Comparison of ENCODE assay signal across 21 cellular contexts in the genomic region with DNA sequence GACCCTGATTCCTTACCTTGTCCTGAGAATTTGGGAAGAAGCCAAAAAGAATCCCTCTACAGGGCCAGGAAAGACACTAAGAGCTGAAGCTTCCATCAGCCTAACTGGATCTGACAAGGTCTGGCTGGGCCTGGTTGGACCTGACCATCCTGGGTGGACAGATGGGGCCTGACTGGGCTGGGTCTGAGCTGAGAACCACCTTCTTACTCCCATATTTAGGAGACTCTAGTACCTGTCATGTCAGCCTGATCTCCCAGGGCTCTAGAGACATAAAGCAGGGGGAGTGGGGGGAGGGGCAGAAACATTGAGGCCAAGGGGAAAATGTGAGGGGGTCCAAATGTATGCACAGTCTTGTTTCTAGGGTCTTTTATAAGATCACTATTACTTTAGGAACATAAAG.
DNase-seq lines count a peak whose midpoint lies in the region; ATAC-seq and TF ChIP-seq lines count a peak whose summit lies in the region.
"Had no signal": no experiment of that assay in that cellular context is flagged by ENCODE, and none has a peak within 500 bp of the region (broad histone marks: within the 10 kb centered on the region; RNA-seq: fewer than 3 reads in every experiment).

No MANE protein-coding gene starts in this region.

- H3K9me3 Mint-ChIP-seq in GM23338, result no peaks in the 10 kb centered on the region
- H3K9me3 Mint-ChIP-seq in activated CD4-positive, alpha-beta T cell treated with anti-CD3 and anti-CD28 coated beads, Interleukin-2, amount 10 ng/mL, durations not matched to agents 7 days and 5 days, result no peaks in the 10 kb centered on the region
- H3K9me3 Mint-ChIP-seq: CD8-positive, alpha-beta T cell; HFFc6 had no signal

- H3K9me2 ChIP-seq in GM23338 (ENCODE audit: insufficient read depth), result no peaks in the 10 kb centered on the region

- H3F3A ChIP-seq in GM23338 (replicated peaks; ENCODE audit: low read depth), result no peaks in the 10 kb centered on the region

- H3K36me3 ChIP-seq in esophagus muscularis mucosa (no peaks in the 10 kb centered on the region), GM23338 (ENCODE audit: insufficient read depth) (no peaks in the 10 kb centered on the region)
- H3K36me3 ChIP-seq: BLaER1, HAP-1 had no signal

- H3K27me3 ChIP-seq in esophagus muscularis mucosa, result peaks cover 0 to 21% (median 0%) of the 10 kb centered on the region in 4 donors
- H3K27me3 ChIP-seq in GM23338 (ENCODE audit: insufficient read depth), result no peaks in the 10 kb centered on the region
- H3K27me3 ChIP-seq: BLaER1 had no signal

- intact Hi-C loops in esophagus muscularis mucosa (cut with DNase I), result no loop called here

- POLR2A ChIA-PET in activated CD4-positive, alpha-beta T cell treated with anti-CD3 and anti-CD28 coated beads, Interleukin-2, amount 10 ng/mL, durations not matched to agents 7 days and 5 days (lab: Charles Lee), result no interaction called here

- no peak for TF ChIP-seq POLR2A in esophagus muscularis mucosa (IDR thresholded peaks at IDR 0.05; ENCODE audit: low read depth)

- no peaks in the 10 kb centered on the region for H3K79me2 ChIP-seq in GM23338 (replicated peaks; ENCODE audit: insufficient read depth)

- no peak overlapping the region for H2AFZ ChIP-seq in GM23338
- H2AFZ ChIP-seq: GM23248 had no signal

- H3K4me3 Mint-ChIP-seq in GM23338, result no peak overlapping the region
- H3K4me3 Mint-ChIP-seq in activated CD4-positive, alpha-beta T cell treated with anti-CD3 and anti-CD28 coated beads, Interleukin-2, amount 10 ng/mL, durations not matched to agents 7 days and 5 days, result no peak overlapping the region
- H3K4me3 Mint-ChIP-seq: B cell; CD4-positive, CD25-positive, alpha-beta regulatory T cell; CD8-positive, alpha-beta T cell; HFFc6 had no signal

- DNase-seq in AG20443 (ENCODE audit: low spot score) (peak; percentile 3), D341Med (ENCODE audit: low spot score) (peak; percentile 6), coronary artery (ENCODE audit: low spot score) (peak; percentile 19), esophagus muscularis mucosa (ENCODE audit: extremely low spot score) (peak; percentile 82), GM23338 (ENCODE audit: low spot score) (no peak), H4 (ENCODE audit: low spot score) (no peak)
- no peak for DNase-seq in activated CD4-positive, alpha-beta T cell treated with anti-CD3 and anti-CD28 coated beads, Interleukin-2, amount 10 ng/mL, durations not matched to agents 7 days and 5 days
- DNase-seq: Caco-2; CD4-positive, CD25-positive, alpha-beta regulatory T cell; DMS 273 treated with DMSO at 0.1 percent for 48 hours; DMS79; EL; GDM1; GM23248; HFFc6 had no signal

- no peak for TF ChIP-seq CTCF in coronary artery (IDR thresholded peaks at IDR 0.05)
- no peak for TF ChIP-seq CTCF in esophagus muscularis mucosa (IDR thresholded peaks at IDR 0.05)
- TF ChIP-seq CTCF in GM23338 (conservative IDR thresholded peaks at IDR 0.05; ENCODE audit: low read depth in 2 of 2), result no peak

- CTCF ChIA-PET in activated CD4-positive, alpha-beta T cell treated with anti-CD3 and anti-CD28 coated beads, Interleukin-2, amount 10 ng/mL, durations not matched to agents 7 days and 5 days (lab: Charles Lee), result no interaction called here

- H3K4me3 ChIP-seq in coronary artery (no peak overlapping the region), esophagus muscularis mucosa (no peak overlapping the region), GM23338 (no peak overlapping the region)
- H3K4me3 ChIP-seq: BLaER1, GM23248, HAP-1 had no signal

- H3K4me1 ChIP-seq in esophagus muscularis mucosa, result no peaks in the 10 kb centered on the region
- no peaks in the 10 kb centered on the region; the same call in 1 of the 2 replicates for H3K4me1 ChIP-seq in GM23338 (ENCODE audit: insufficient read depth)
- H3K4me1 ChIP-seq: BLaER1, Caco-2, HAP-1 had no signal

- no peaks in the 10 kb centered on the region for H3K36me3 Mint-ChIP-seq in GM23338 (ENCODE audit: low read depth)
- no peaks in the 10 kb centered on the region for H3K36me3 Mint-ChIP-seq in activated CD4-positive, alpha-beta T cell treated with anti-CD3 and anti-CD28 coated beads, Interleukin-2, amount 10 ng/mL, durations not matched to agents 7 days and 5 days (ENCODE audit: low read depth)
- H3K36me3 Mint-ChIP-seq: CD4-positive, CD25-positive, alpha-beta regulatory T cell; CD8-positive, alpha-beta T cell had no signal

- peaks cover 9% of the 10 kb centered on the region for H3K4me1 Mint-ChIP-seq in GM23338
- H3K4me1 Mint-ChIP-seq in activated CD4-positive, alpha-beta T cell treated with anti-CD3 and anti-CD28 coated beads, Interleukin-2, amount 10 ng/mL, durations not matched to agents 7 days and 5 days, result no peaks in the 10 kb centered on the region
- H3K4me1 Mint-ChIP-seq: B cell; CD4-positive, CD25-positive, alpha-beta regulatory T cell had no signal

- H3K4me2 ChIP-seq in GM23338, result no peak overlapping the region
- H3K4me2 ChIP-seq: BLaER1 had no signal

- peaks cover 1% of the 10 kb centered on the region for H3K27me3 Mint-ChIP-seq in GM23338 (ENCODE audit: insufficient read depth, low read depth, poor library complexity)
- H3K27me3 Mint-ChIP-seq in activated CD4-positive, alpha-beta T cell treated with anti-CD3 and anti-CD28 coated beads, Interleukin-2, amount 10 ng/mL, durations not matched to agents 7 days and 5 days, result peaks cover 2% of the 10 kb centered on the region
- H3K27me3 Mint-ChIP-seq: CD4-positive, CD25-positive, alpha-beta regulatory T cell had no signal

- H3K27ac ChIP-seq in coronary artery, result no peak overlapping the region
- no peak overlapping the region for H3K27ac ChIP-seq in esophagus muscularis mucosa (replicated peaks in 1 of 4)
- H3K27ac ChIP-seq in GM23338 (ENCODE audit: low read depth), result no peak overlapping the region
- H3K27ac ChIP-seq: BLaER1, C4-2B, GM23248 had no signal

- ATAC-seq in GM23338, result no peak
- no peak for ATAC-seq in GM18861 (IDR thresholded peaks at IDR 0.05; ENCODE audit: unreplicated experiment)
- ATAC-seq: CD8-positive, alpha-beta T cell had no signal

- H4K20me1 ChIP-seq in GM23338 (replicated peaks; ENCODE audit: insufficient read depth), result 0 out of 2 replicates have a peak, but pooled peaks cover 2% of the 10 kb centered on the region
- H4K20me1 ChIP-seq: BLaER1 had no signal

- peaks cover 0 to 15% (median 5%) of the 10 kb centered on the region in 4 donors for H3K9me3 ChIP-seq in esophagus muscularis mucosa
- H3K9me3 ChIP-seq: BLaER1, Caco-2, HAP-1 had no signal

- no peak overlapping the region for H3K27ac Mint-ChIP-seq in GM23338
- H3K27ac Mint-ChIP-seq in activated CD4-positive, alpha-beta T cell treated with anti-CD3 and anti-CD28 coated beads, Interleukin-2, amount 10 ng/mL, durations not matched to agents 7 days and 5 days, result no peak overlapping the region
- H3K27ac Mint-ChIP-seq: B cell; CD4-positive, CD25-positive, alpha-beta regulatory T cell; CD8-positive, alpha-beta T cell; HFFc6 had no signal

- TF ChIP-seq EP300 in esophagus muscularis mucosa (IDR thresholded peaks at IDR 0.05), result no peak

TF ChIP-seq in GM23338, 12 proteins besides CTCF, POLR2A, EP300 and RAD21:
- no peak for TF ChIP-seq EZH2 (IDR thresholded peaks at IDR 0.05; ENCODE audit: low read depth, unreplicated experiment)
- no peak for TF ChIP-seq NANOG (IDR thresholded peaks at IDR 0.05; ENCODE audit: borderline replicate concordance)
- TF ChIP-seq, protein P1, sequence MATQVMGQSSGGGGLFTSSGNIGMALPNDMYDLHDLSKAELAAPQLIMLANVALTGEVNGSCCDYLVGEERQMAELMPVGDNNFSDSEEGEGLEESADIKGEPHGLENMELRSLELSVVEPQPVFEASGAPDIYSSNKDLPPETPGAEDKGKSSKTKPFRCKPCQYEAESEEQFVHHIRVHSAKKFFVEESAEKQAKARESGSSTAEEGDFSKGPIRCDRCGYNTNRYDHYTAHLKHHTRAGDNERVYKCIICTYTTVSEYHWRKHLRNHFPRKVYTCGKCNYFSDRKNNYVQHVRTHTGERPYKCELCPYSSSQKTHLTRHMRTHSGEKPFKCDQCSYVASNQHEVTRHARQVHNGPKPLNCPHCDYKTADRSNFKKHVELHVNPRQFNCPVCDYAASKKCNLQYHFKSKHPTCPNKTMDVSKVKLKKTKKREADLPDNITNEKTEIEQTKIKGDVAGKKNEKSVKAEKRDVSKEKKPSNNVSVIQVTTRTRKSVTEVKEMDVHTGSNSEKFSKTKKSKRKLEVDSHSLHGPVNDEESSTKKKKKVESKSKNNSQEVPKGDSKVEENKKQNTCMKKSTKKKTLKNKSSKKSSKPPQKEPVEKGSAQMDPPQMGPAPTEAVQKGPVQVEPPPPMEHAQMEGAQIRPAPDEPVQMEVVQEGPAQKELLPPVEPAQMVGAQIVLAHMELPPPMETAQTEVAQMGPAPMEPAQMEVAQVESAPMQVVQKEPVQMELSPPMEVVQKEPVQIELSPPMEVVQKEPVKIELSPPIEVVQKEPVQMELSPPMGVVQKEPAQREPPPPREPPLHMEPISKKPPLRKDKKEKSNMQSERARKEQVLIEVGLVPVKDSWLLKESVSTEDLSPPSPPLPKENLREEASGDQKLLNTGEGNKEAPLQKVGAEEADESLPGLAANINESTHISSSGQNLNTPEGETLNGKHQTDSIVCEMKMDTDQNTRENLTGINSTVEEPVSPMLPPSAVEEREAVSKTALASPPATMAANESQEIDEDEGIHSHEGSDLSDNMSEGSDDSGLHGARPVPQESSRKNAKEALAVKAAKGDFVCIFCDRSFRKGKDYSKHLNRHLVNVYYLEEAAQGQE (IDR thresholded peaks at IDR 0.05; ENCODE audit: unreplicated experiment), result no peak
- no peak for TF ChIP-seq STAT1 (IDR thresholded peaks at IDR 0.05; ENCODE audit: unreplicated experiment)
- TF ChIP-seq JUNB (IDR thresholded peaks at IDR 0.05; ENCODE audit: unreplicated experiment), result no peak
- no peak for TF ChIP-seq POLR2AphosphoS5 (IDR thresholded peaks at IDR 0.05; ENCODE audit: low read depth)
- no peak for TF ChIP-seq CREB1 (CRISPR knock-in tag; IDR thresholded peaks at IDR 0.05; ENCODE audit: low read depth)

Comparison
In these comparisons a context has a peak if more than half of its experiments do, and no peak if none do; other contexts are left out.
1. DNase-seq: peak in AG20443 (single experiment), D341Med (single experiment), coronary artery (single experiment) and esophagus muscularis mucosa (single experiment); none in GM23338 (single experiment), H4 (single experiment) and activated CD4-positive, alpha-beta T cell treated with anti-CD3 and anti-CD28 coated beads, Interleukin-2, amount 10 ng/mL, durations not matched to agents 7 days and 5 days (single experiment).